Comparison of ENCODE assay signal across 15 cellular contexts in genomic region chr3:43009547-43009946, GRCh38. TPM values are rescaled to one million over a fixed set of nuclear protein-coding genes. Genes with fewer than 3 reads are reported as not detected.
"Had no signal": no experiment of that assay in that cellular context is flagged by ENCODE, and none has a peak within 500 bp of the region (broad histone marks: within the 10 kb centered on the region; RNA-seq: fewer than 3 reads in every experiment).

No MANE protein-coding gene starts in this region.

- H3K9me3 ChIP-seq: sigmoid colon, testis had no signal

- H3K27me3 Mint-ChIP-seq: activated naive CD8-positive, alpha-beta T cell; type B pancreatic cell had no signal

- ATAC-seq: left ventricle myocardium superior; stimulated activated memory B cell treated with anti-CD40 and anti-IgM and Interleukin-4, amounts not matched to agents 10 μg/mL and 1 μg/mL and 100 μg/mL, for 72 hours had no signal

- DNase-seq: activated CD4-positive, alpha-beta T cell treated with anti-CD3 and anti-CD28 coated beads, Interleukin-2, amount 50 U/mL, for 48 hours; activated gamma-delta T cell; dermis blood vessel endothelial cell; effector memory CD4-positive, alpha-beta T cell; esophagus squamous epithelium; left ventricle myocardium superior; sigmoid colon; stimulated activated CD4-positive, alpha-beta T cell treated with anti-CD3 and anti-CD28 coated beads, Interleukin-4, amount 100 ng/mL, for 4 hours; SW 1271; testis had no signal

- H3K4me3 Mint-ChIP-seq: activated naive CD8-positive, alpha-beta T cell; memory B cell; stimulated activated memory B cell treated with anti-CD40 and anti-IgM and Interleukin-4, amounts not matched to agents 10 μg/mL and 1 μg/mL and 100 μg/mL, for 72 hours; type B pancreatic cell had no signal

- H3K36me3 ChIP-seq: esophagus squamous epithelium, sigmoid colon had no signal

- H3K27ac Mint-ChIP-seq: activated naive CD8-positive, alpha-beta T cell; memory B cell; stimulated activated memory B cell treated with anti-CD40 and anti-IgM and Interleukin-4, amounts not matched to agents 10 μg/mL and 1 μg/mL and 100 μg/mL, for 72 hours; type B pancreatic cell had no signal

- H3K4me3 ChIP-seq: esophagus squamous epithelium, sigmoid colon, testis had no signal

- H3K4me1 ChIP-seq: esophagus squamous epithelium had no signal

- H3K27ac ChIP-seq: esophagus squamous epithelium, sigmoid colon, testis had no signal

- H3K27me3 ChIP-seq: esophagus squamous epithelium, sigmoid colon, testis had no signal

- H3K36me3 Mint-ChIP-seq: activated naive CD8-positive, alpha-beta T cell; memory B cell; stimulated activated memory B cell treated with anti-CD40 and anti-IgM and Interleukin-4, amounts not matched to agents 10 μg/mL and 1 μg/mL and 100 μg/mL, for 72 hours; type B pancreatic cell had no signal

- H3K9me3 Mint-ChIP-seq: memory B cell; stimulated activated memory B cell treated with anti-CD40 and anti-IgM and Interleukin-4, amounts not matched to agents 10 μg/mL and 1 μg/mL and 100 μg/mL, for 72 hours; type B pancreatic cell had no signal

- H3K4me1 Mint-ChIP-seq: memory B cell; stimulated activated memory B cell treated with anti-CD40 and anti-IgM and Interleukin-4, amounts not matched to agents 10 μg/mL and 1 μg/mL and 100 μg/mL, for 72 hours had no signal

RNA-seq across cellular contexts. Expression of gene GASK1A, which starts 30.4 kb away (rescaled TPM):
- total RNA-seq: dermis blood vessel endothelial cell, osteocyte had no signal
